In the genomic region with DNA sequence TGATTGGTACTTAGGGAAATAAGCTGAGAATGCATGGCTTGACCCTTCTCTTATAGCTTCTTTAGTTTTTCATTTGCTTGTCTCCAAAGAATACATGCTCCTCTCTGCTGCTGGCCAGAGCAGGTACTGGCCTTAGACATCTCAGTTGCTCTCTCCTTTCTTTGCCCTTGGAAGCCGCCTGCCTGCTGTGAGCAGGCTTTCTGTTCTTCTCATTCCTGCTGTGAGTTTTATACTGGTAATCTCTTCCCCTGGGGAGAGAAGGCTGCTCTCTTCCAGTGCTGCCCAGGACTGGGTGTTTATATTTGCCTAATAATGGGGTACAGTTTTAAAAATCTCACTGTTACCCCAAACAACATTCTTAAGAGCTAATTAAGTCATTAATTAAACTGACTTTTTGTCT, we compare ENCODE assay signal across 19 cellular contexts.
A peak's percentile ranks its signal among the peaks of the same experiment; 100 is the strongest.
DNase-seq lines count a peak whose midpoint lies in the region; ATAC-seq, FAIRE-seq and TF ChIP-seq lines count a peak whose summit lies in the region.
"Had no signal": no experiment of that assay in that cellular context is flagged by ENCODE, and none has a peak within 500 bp of the region (broad histone marks: within the 10 kb centered on the region; RNA-seq: fewer than 3 reads in every experiment).

No MANE protein-coding gene starts in this region.

- 0% methylated on average over 1 of the region's 1 CpG; no CpG with 5 or more reads in 1 of the 2 experiments for WGBS in H1 (ENCODE audit: extremely low coverage in 1 of 2, insufficient coverage in 1 of 2, insufficient read length in 1 of 2, insufficient replicate concordance in 2 of 2, low coverage in 1 of 2, low lambda C conversion rate in 2 of 2, missing lambda C conversion rate in 1 of 2), 2 experiments
- 75 to 82% (median 78%) methylated on average over 1 of the region's 1 CpG for WGBS in heart left ventricle, 4 donors

- H3K4me1 ChIP-seq in HEK293 (ENCODE audit: control insufficient read depth, insufficient read depth, low read length) (0 out of 2 replicates have a peak, but pooled peaks cover 2% of the 10 kb centered on the region), H1 (replicated peaks in 1 of 4; ENCODE audit: control insufficient read depth in 3 of 4, insufficient read depth in 4 of 4, low read length in 3 of 4) (peaks cover 0 to 7% (median 5%) of the 10 kb centered on the region in 4 experiments; a peak in 4 of 7 replicates), iPS-20b (ENCODE audit: insufficient read depth, low read length) (peaks cover 10% of the 10 kb centered on the region; the same call in 1 of the 2 replicates), heart left ventricle (no peaks in the 10 kb centered on the region), vagina (peaks cover 7% of the 10 kb centered on the region)
- H3K4me1 ChIP-seq: BE2C, SJCRH30 had no signal

- H3K14ac ChIP-seq in H1 (ENCODE audit: insufficient read length): no peak overlapping the region

- H3K79me1 ChIP-seq in H1 (ENCODE audit: low read depth, low read length): no peaks in the 10 kb centered on the region

- H2BK15ac ChIP-seq in H1 (ENCODE audit: low read length): no peak overlapping the region

- no peaks in the 10 kb centered on the region for H4K20me1 ChIP-seq in H1 (replicated peaks in 1 of 2; ENCODE audit: control insufficient read depth in 1 of 2, insufficient read depth in 2 of 2, low read length in 2 of 2)

- peak; percentile 10 for DNase-seq in D341Med (ENCODE audit: low spot score)
- peak; percentile 36 to 51 for DNase-seq in H1 (ENCODE audit: low read depth in 1 of 2, low spot score in 2 of 2)
- DNase-seq in anterior cingulate cortex (lab: John Stamatoyannopoulos, UW): no peak
- no peak for DNase-seq in heart left ventricle
- DNase-seq in vagina (ENCODE audit: extremely low spot score in 2 of 2): no peak
- no peak for DNase-seq in D721Med (ENCODE audit: insufficient read length, low spot score)
- DNase-seq: BE2C; DMS79; GM23248; Kasumi-1; NCI-H187; NCI-H774; NK-92 treated with Interleukin-12 subunit alpha and Interleukin-12 subunit beta, amount 100 ng/mL, for 24 hours; SJCRH30 had no signal

- peak in 1 of 2 experiments; percentile 62; a peak in 1 of 3 replicates for TF ChIP-seq EP300 in H1 (IDR thresholded peaks at IDR 0.05; ENCODE audit: borderline replicate concordance in 1 of 2, low read depth in 2 of 2, low read length in 2 of 2)

- H3K27me3 ChIP-seq in H1 (replicated peaks in 1 of 4; ENCODE audit: control insufficient read depth in 3 of 4, extremely low read depth in 1 of 4, insufficient read depth in 3 of 4, low read length in 3 of 4): peaks cover 0 to 10% (median 6%) of the 10 kb centered on the region in 4 experiments; a peak in 4 of 7 replicates
- peaks cover 33% of the 10 kb centered on the region; the same call in 1 of the 2 replicates for H3K27me3 ChIP-seq in iPS-20b (ENCODE audit: insufficient read depth, low read length)
- no peaks in the 10 kb centered on the region for H3K27me3 ChIP-seq in heart left ventricle
- no peaks in the 10 kb centered on the region for H3K27me3 ChIP-seq in vagina
- H3K27me3 ChIP-seq: BE2C, SJCRH30 had no signal

- H3K56ac ChIP-seq in H1 (replicated peaks; ENCODE audit: insufficient read length, low read depth, low read length): no peak overlapping the region

- H3K36me3 ChIP-seq in HEK293 (ENCODE audit: control insufficient read depth in 2 of 2, insufficient read depth in 1 of 2, low read length in 2 of 2) (no peaks in the 10 kb centered on the region), H1 (ENCODE audit: control insufficient read depth in 2 of 4, insufficient read depth in 4 of 4, low read length in 3 of 4) (no peaks in the 10 kb centered on the region), iPS-20b (ENCODE audit: insufficient read depth, low read depth, low read length) (no peaks in the 10 kb centered on the region), heart left ventricle (no peaks in the 10 kb centered on the region), vagina (no peaks in the 10 kb centered on the region)
- H3K36me3 ChIP-seq: BE2C, SJCRH30 had no signal

- no peak for ATAC-seq in heart left ventricle
- ATAC-seq: GM12878, Panc1 had no signal

- FAIRE-seq in H1 (lab: Jason Lieb, UNC): peak; percentile 86
- no peak for FAIRE-seq in D721Med (lab: Jason Lieb, UNC)
- FAIRE-seq: A204.1, GM12878 had no signal

- no peak overlapping the region for H2AK5ac ChIP-seq in H1 (ENCODE audit: low read depth, low read length)

- H3K9ac ChIP-seq in H1 (replicated peaks in 1 of 4; ENCODE audit: extremely low read depth in 1 of 4, low read depth in 3 of 4, low read length in 3 of 4): no peak overlapping the region
- H3K9ac ChIP-seq in iPS-20b (ENCODE audit: low read depth, low read length): no peak overlapping the region
- H3K9ac ChIP-seq: GM23248 had no signal

- CTCF ChIA-PET in HEK293 (lab: Yijun Ruan, JAX) (no interaction called here), H1 (lab: Charles Lee; ENCODE audit: partially characterized antibody) (interaction anchor here (0.6 to 1.2 kb wide), 4 partner anchors 10 to 1624 kb away, joined by 3 to 5 read pairs (median 4); no protein-coding TSS in a partner anchor)

- H3K23me2 ChIP-seq in H1 (ENCODE audit: low read depth, low read length): no peaks in the 10 kb centered on the region

- no peak overlapping the region for H3K27ac ChIP-seq in HEK293 (ENCODE audit: extremely low read depth, low read depth, low read length)
- H3K27ac ChIP-seq in H1 (ENCODE audit: low read depth, low read length): no peak overlapping the region
- no peak overlapping the region for H3K27ac ChIP-seq in iPS-20b (ENCODE audit: low read length)
- H3K27ac ChIP-seq in heart left ventricle: no peak overlapping the region
- no peak overlapping the region for H3K27ac ChIP-seq in vagina
- H3K27ac ChIP-seq: GM23248, SJCRH30 had no signal

- H3K9me3 ChIP-seq in HEK293 (ENCODE audit: control insufficient read depth, insufficient read depth, low read depth, low read length) (no peaks in the 10 kb centered on the region), H1 (ENCODE audit: insufficient read depth in 2 of 2, low read depth in 1 of 2, low read length in 1 of 2) (no peaks in the 10 kb centered on the region), iPS-20b (ENCODE audit: insufficient read depth, low read depth, low read length) (no peaks in the 10 kb centered on the region), heart left ventricle (no peaks in the 10 kb centered on the region), vagina (no peaks in the 10 kb centered on the region)
- H3K9me3 ChIP-seq: BE2C, SJCRH30 had no signal

- no peak overlapping the region for H3K4ac ChIP-seq in H1 (replicated peaks; ENCODE audit: insufficient read length, low read depth, low read length)

- POLR2A ChIA-PET in HEK293 (lab: Yijun Ruan, JAX): no interaction called here
- POLR2A ChIA-PET in H1 (lab: Charles Lee; ENCODE audit: partially characterized antibody): no interaction called here

- intact Hi-C loops in heart left ventricle (cut with DNase I): no loop called here
- intact Hi-C loops in vagina (cut with DNase I): no loop called here

- H3K18ac ChIP-seq in H1 (ENCODE audit: extremely low read depth, low read length): no peak overlapping the region

- H4K5ac ChIP-seq in H1 (ENCODE audit: insufficient read length, low read depth, low read length): no peak overlapping the region

- no peak overlapping the region for H4K91ac ChIP-seq in H1 (replicated peaks; ENCODE audit: insufficient read length, low read length)

- no peaks in the 10 kb centered on the region for H3K79me2 ChIP-seq in H1 (ENCODE audit: control insufficient read depth in 1 of 2, insufficient read depth in 2 of 2, low read length in 2 of 2)

- H2BK120ac ChIP-seq in H1 (replicated peaks; ENCODE audit: low read depth, low read length): no peak overlapping the region

- no peak overlapping the region for H4K8ac ChIP-seq in H1 (ENCODE audit: extremely low read depth, insufficient read depth, low read length)

- peak in 1 of 2 experiments; percentile 20; a peak in 1 of 4 replicates for TF ChIP-seq RAD21 in H1 (IDR thresholded peaks at IDR 0.05 in 1 of 2, conservative IDR thresholded peaks at IDR 0.05 in 1 of 2; ENCODE audit: low read depth in 2 of 2, low read length in 2 of 2)

- no peak overlapping the region for H2BK12ac ChIP-seq in H1 (ENCODE audit: low read depth, low read length)

- no peak overlapping the region for H2BK20ac ChIP-seq in H1 (ENCODE audit: low read length)

- TF ChIP-seq POLR2A in H1 (IDR thresholded peaks at IDR 0.05; ENCODE audit: control extremely low read depth in 1 of 2, low read depth in 2 of 2, low read length in 2 of 2): no peak
- no peak for TF ChIP-seq POLR2A in heart left ventricle (IDR thresholded peaks at IDR 0.05)
- TF ChIP-seq POLR2A in vagina (IDR thresholded peaks at IDR 0.05): no peak

- H2BK5ac ChIP-seq in H1 (ENCODE audit: low read depth, low read length): no peak overlapping the region

- H2AFZ ChIP-seq in H1 (ENCODE audit: low read length): no peak overlapping the region
- H2AFZ ChIP-seq: GM23248 had no signal

- peak overlapping the region; percentile 12 to 18; a peak in 3 of 4 replicates for H3K4me2 ChIP-seq in H1 (ENCODE audit: insufficient read depth in 1 of 2, low read depth in 2 of 2, low read length in 2 of 2)

- H3K23ac ChIP-seq in H1 (ENCODE audit: insufficient read length): no peak overlapping the region

- TF ChIP-seq CTCF in HEK293 (tag by site-specific recombination; IDR thresholded peaks at IDR 0.05) (no peak), H1 (IDR thresholded peaks at IDR 0.05; ENCODE audit: control extremely low read depth in 1 of 3, insufficient read depth in 1 of 3, low read depth in 1 of 3, low read length in 3 of 3) (no peak), heart left ventricle (IDR thresholded peaks at IDR 0.05) (no peak), vagina (IDR thresholded peaks at IDR 0.05) (no peak), D721Med (IDR thresholded peaks at IDR 0.05; ENCODE audit: insufficient read depth, missing control alignments) (no peak)

- H3K4me3 ChIP-seq in HEK293 (ENCODE audit: low read depth, low read length) (no peak overlapping the region), H1 (ENCODE audit: extremely low read depth in 1 of 4, insufficient read depth in 2 of 4, low read depth in 3 of 4, low read length in 4 of 4) (no peak overlapping the region), iPS-20b (ENCODE audit: low read length) (peak overlapping the region; percentile 4; the same call in 1 of the 2 replicates), heart left ventricle (no peak overlapping the region), vagina (no peak overlapping the region)
- H3K4me3 ChIP-seq: GM12878, GM23248, SJCRH30 had no signal

TF ChIP-seq in HEK293, 187 proteins besides CTCF, POLR2A, EP300 and RAD21 (continues in another document):
- TF ChIP-seq ZNF677 (tag by site-specific recombination; IDR thresholded peaks at IDR 0.05): no peak
- no peak for TF ChIP-seq ZSCAN16 (tag by site-specific recombination; IDR thresholded peaks at IDR 0.05)
- TF ChIP-seq ZIC2 (tag by site-specific recombination; IDR thresholded peaks at IDR 0.05): peak; percentile 61
- TF ChIP-seq WT1 (tag by site-specific recombination; IDR thresholded peaks at IDR 0.05): no peak

Comparison
In these comparisons a context has a peak if more than half of its experiments do, and no peak if none do; other contexts are left out.
1. DNase-seq: peak in D341Med (single experiment) and H1 (2 of 2); none in anterior cingulate cortex (0 of 58), heart left ventricle (0 of 5), vagina (0 of 2) and D721Med (single experiment).